ENCODE assay signal across 12 cellular contexts in the genomic region with DNA sequence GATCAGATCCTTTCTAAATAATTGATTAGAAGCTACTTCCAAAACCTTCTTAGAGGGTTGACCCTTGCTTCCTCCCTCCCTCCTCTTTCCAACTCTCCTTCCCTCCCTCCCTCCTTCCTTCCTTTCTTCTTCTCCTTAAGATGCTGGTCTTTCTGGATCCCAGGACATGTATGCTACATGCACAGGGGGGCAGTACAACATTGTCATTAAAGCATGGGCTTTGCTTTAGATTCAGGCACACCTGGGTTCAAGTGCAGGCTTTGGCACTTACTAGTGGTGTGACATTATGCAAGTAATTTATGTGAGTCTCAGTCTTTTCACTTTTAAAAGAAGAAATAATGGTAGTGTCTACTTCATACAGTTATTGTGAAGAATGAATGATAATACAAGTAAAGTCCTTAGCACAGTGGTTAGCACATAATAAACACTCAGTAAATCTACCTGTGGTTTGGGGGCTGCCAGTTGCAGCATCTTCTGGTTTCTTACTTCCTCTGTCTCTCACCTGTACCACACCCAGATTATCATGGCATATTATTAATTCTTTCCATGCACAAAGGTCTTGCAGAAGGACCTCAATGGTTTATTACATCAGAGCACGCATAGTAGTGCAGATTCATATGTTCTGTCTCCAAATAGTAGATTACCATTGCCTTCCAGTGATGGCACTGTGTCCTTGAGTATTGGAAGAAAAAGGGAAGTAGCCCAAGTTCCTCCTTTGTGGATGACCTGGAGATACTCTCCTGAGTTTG.
A peak's percentile ranks its signal among the peaks of the same experiment; 100 is the strongest.
DNase-seq lines count a peak whose midpoint lies in the region; ATAC-seq and TF ChIP-seq lines count a peak whose summit lies in the region.
"Had no signal": no experiment of that assay in that cellular context is flagged by ENCODE, and none has a peak within 500 bp of the region (broad histone marks: within the 10 kb centered on the region; RNA-seq: fewer than 3 reads in every experiment).

No MANE protein-coding gene starts in this region.

- peaks cover 38% of the 10 kb centered on the region for H3K4me1 Mint-ChIP-seq in activated CD4-positive, alpha-beta T cell treated with anti-CD3 and anti-CD28 coated beads, Interleukin-2, amount 10 ng/mL, durations not matched to agents 24 days and 14 days

- no peak overlapping the region for H3K27ac Mint-ChIP-seq in activated CD4-positive, alpha-beta T cell treated with anti-CD3 and anti-CD28 coated beads, Interleukin-2, amount 10 ng/mL, durations not matched to agents 24 days and 14 days

- in situ Hi-C loops in astrocyte of the cerebellum (cut with HindIII; ENCODE audit: low sequenced_read_pairs): loop anchor here (25.0 kb wide), 1 partner anchor 463 kb away; no protein-coding TSS in a partner anchor

- no peak for ATAC-seq in GM21381 (IDR thresholded peaks at IDR 0.05; ENCODE audit: unreplicated experiment)
- no peak for ATAC-seq in HG02798 (IDR thresholded peaks at IDR 0.05; ENCODE audit: poor library complexity, unreplicated experiment)

- H3K4me3 Mint-ChIP-seq in activated CD4-positive, alpha-beta T cell treated with anti-CD3 and anti-CD28 coated beads, Interleukin-2, amount 10 ng/mL, durations not matched to agents 24 days and 14 days: no peak overlapping the region

- H3K9me3 Mint-ChIP-seq in activated CD4-positive, alpha-beta T cell treated with anti-CD3 and anti-CD28 coated beads, Interleukin-2, amount 10 ng/mL, durations not matched to agents 24 days and 14 days: no peaks in the 10 kb centered on the region

- H3K27me3 Mint-ChIP-seq in activated CD4-positive, alpha-beta T cell treated with anti-CD3 and anti-CD28 coated beads, Interleukin-2, amount 10 ng/mL, durations not matched to agents 24 days and 14 days: no peaks in the 10 kb centered on the region

- H3K36me3 Mint-ChIP-seq in activated CD4-positive, alpha-beta T cell treated with anti-CD3 and anti-CD28 coated beads, Interleukin-2, amount 10 ng/mL, durations not matched to agents 24 days and 14 days (ENCODE audit: low read depth): no peaks in the 10 kb centered on the region

- H3K4me3 ChIP-seq in LNCaP clone FGC (ENCODE audit: low read depth, low read length): no peak overlapping the region
- H3K4me3 ChIP-seq in astrocyte of the cerebellum (ENCODE audit: low read depth, low read length): no peak overlapping the region
- H3K4me3 ChIP-seq: tibial artery had no signal

- intact Hi-C loops in activated CD4-positive, alpha-beta T cell treated with anti-CD3 and anti-CD28 coated beads, Interleukin-2, amount 10 ng/mL, durations not matched to agents 24 days and 14 days (cut with micrococcal nuclease): loop anchor here (2.0 to 5.0 kb wide), 3 partner anchors 84 to 1268 kb away; a partner anchor contains a TSS

- DNase-seq in activated CD4-positive, alpha-beta T cell treated with anti-CD3 and anti-CD28 coated beads, Interleukin-2, amount 10 ng/mL, durations not matched to agents 24 days and 14 days: peak; percentile 63
- DNase-seq in activated CD4-positive, alpha-beta T cell treated with anti-CD3 and anti-CD28 coated beads for 48 hours: no peak
- DNase-seq in LNCaP clone FGC (ENCODE audit: low read depth) (no peak), astrocyte of the cerebellum (ENCODE audit: low read depth) (no peak), pons (ENCODE audit: low spot score) (peak; percentile 34), ecto neural progenitor cell (ENCODE audit: low spot score) (no peak)
- DNase-seq: central memory CD4-positive, alpha-beta T cell; COR-L47; kidney glomerular epithelial cell; tibial artery had no signal

- TF ChIP-seq CTCF in LNCaP clone FGC (IDR thresholded peaks at IDR 0.05; ENCODE audit: control insufficient read depth, extremely low read depth, insufficient read depth): peak; percentile 18; the same call in 1 of the 2 replicates
- TF ChIP-seq CTCF in astrocyte of the cerebellum (IDR thresholded peaks at IDR 0.05; ENCODE audit: low read depth, low read length, missing control alignments): peak; percentile 41

Comparison
In these comparisons a context has a peak if more than half of its experiments do, and no peak if none do; other contexts are left out.
1. DNase-seq: peak in activated CD4-positive, alpha-beta T cell treated with anti-CD3 and anti-CD28 coated beads, Interleukin-2, amount 10 ng/mL, durations not matched to agents 24 days and 14 days (single experiment) and pons (single experiment); none in activated CD4-positive, alpha-beta T cell treated with anti-CD3 and anti-CD28 coated beads for 48 hours (single experiment), LNCaP clone FGC (single experiment), astrocyte of the cerebellum (single experiment) and ecto neural progenitor cell (single experiment).